Comparison of ENCODE assay signal across 14 cellular contexts in the genomic region with DNA sequence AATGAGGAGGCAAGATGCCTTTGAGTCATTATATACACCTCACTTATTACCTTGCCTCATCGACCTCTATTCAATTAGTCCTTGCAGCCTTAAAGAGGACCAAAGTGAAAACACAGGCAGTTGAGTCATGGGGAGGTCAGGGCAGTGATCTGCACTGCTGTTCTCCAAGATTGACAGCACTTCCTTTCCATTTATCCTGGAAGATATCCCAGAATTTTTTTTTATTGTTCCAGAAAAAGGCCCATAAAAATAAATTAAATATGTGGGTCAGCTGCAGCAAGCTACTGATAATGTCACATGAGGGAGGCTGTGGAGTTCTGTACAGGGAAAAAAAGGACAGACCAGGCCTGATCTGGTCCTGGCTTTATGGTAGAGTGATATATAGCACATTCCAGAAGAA. TPM values are rescaled to one million over a fixed set of nuclear protein-coding genes. Genes with fewer than 3 reads are reported as not detected.
DNase-seq lines count a peak whose midpoint lies in the region; ATAC-seq and TF ChIP-seq lines count a peak whose summit lies in the region.
"Had no signal": no experiment of that assay in that cellular context is flagged by ENCODE, and none has a peak within 500 bp of the region (broad histone marks: within the 10 kb centered on the region; RNA-seq: fewer than 3 reads in every experiment).

No MANE protein-coding gene starts in this region.

- intact Hi-C loops in CD4-positive, alpha-beta memory T cell (cut with micrococcal nuclease), result no loop called here

- peaks cover 4 to 16% of the 10 kb centered on the region in 2 donors for H3K4me1 ChIP-seq in thoracic aorta (ENCODE audit: control insufficient read depth in 1 of 2, low read depth in 2 of 2)
- H3K4me1 ChIP-seq in CD4-positive, alpha-beta memory T cell (ENCODE audit: insufficient read depth, low read length), result no peaks in the 10 kb centered on the region
- H3K4me1 ChIP-seq: colonic mucosa, thyroid gland had no signal

- no peaks in the 10 kb centered on the region for H3K36me3 Mint-ChIP-seq in CD4-positive, alpha-beta memory T cell
- H3K36me3 Mint-ChIP-seq: natural killer cell had no signal

- ATAC-seq in thoracic aorta (ENCODE audit: insufficient number of reproducible peaks, low FRiP score, low read depth), result peak; percentile 63
- ATAC-seq: natural killer cell had no signal

- CTCF ChIA-PET in CD4-positive, alpha-beta memory T cell (lab: Charles Lee; ENCODE audit: partially characterized antibody), result interaction anchor here (0.6 kb wide), 1 partner anchor 1365 kb away, joined by 3 read pairs; no protein-coding TSS in a partner anchor

- no peaks in the 10 kb centered on the region for H3K27me3 ChIP-seq in thoracic aorta (replicated peaks; ENCODE audit: insufficient read depth)
- H3K27me3 ChIP-seq in CD4-positive, alpha-beta memory T cell (ENCODE audit: insufficient read depth, low read length), result no peaks in the 10 kb centered on the region
- H3K27me3 ChIP-seq: colonic mucosa, spleen, thyroid gland had no signal

- H3K4me3 ChIP-seq in LNCaP clone FGC (ENCODE audit: low read depth, low read length) (no peak overlapping the region), cardiac fibroblast (replicated peaks in 1 of 2; ENCODE audit: low read depth in 2 of 2, low read length in 2 of 2) (no peak overlapping the region), thoracic aorta (no peak overlapping the region)
- no peak overlapping the region for H3K4me3 ChIP-seq in CD4-positive, alpha-beta memory T cell (ENCODE audit: low read length in 2 of 2)
- H3K4me3 ChIP-seq: colonic mucosa, spleen, thyroid gland had no signal

- H3K36me3 ChIP-seq in thoracic aorta, result no peaks in the 10 kb centered on the region
- no peaks in the 10 kb centered on the region for H3K36me3 ChIP-seq in CD4-positive, alpha-beta memory T cell (ENCODE audit: insufficient read depth, low read length)
- H3K36me3 ChIP-seq: colonic mucosa, spleen, thyroid gland had no signal

- H3K27me3 Mint-ChIP-seq in CD4-positive, alpha-beta memory T cell, result peaks cover 7 to 14% of the 10 kb centered on the region in 2 donors

- POLR2A ChIA-PET in CD4-positive, alpha-beta memory T cell (lab: Charles Lee; ENCODE audit: partially characterized antibody), result no interaction called here

- H3K4me3 Mint-ChIP-seq in CD4-positive, alpha-beta memory T cell, result no peak overlapping the region
- H3K4me3 Mint-ChIP-seq: activated naive CD4-positive, alpha-beta T cell treated with anti-CD3 and anti-CD28 coated beads for 36 hours; natural killer cell had no signal

- DNase-seq in LNCaP clone FGC (ENCODE audit: low read depth), result peak; percentile 88
- DNase-seq in cardiac fibroblast (ENCODE audit: low read depth in 2 of 2), result peak; percentile 29 to 70
- DNase-seq in iris pigment epithelial cell (ENCODE audit: low read depth), result peak; percentile 34
- DNase-seq in thoracic aorta (ENCODE audit: low spot score), result no peak
- DNase-seq in CD4-positive, alpha-beta memory T cell, result no peak
- DNase-seq in germinal center (ENCODE audit: low spot score), result no peak
- no peak for DNase-seq in mesenteric fat pad (ENCODE audit: low spot score)
- DNase-seq: activated naive CD4-positive, alpha-beta T cell treated with anti-CD3 and anti-CD28 coated beads for 36 hours; colonic mucosa; natural killer cell; NCI-H187; NCI-H82; spleen; thyroid gland had no signal

- TF ChIP-seq CTCF in LNCaP clone FGC (IDR thresholded peaks at IDR 0.05; ENCODE audit: control insufficient read depth, extremely low read depth, insufficient read depth) (no peak), cardiac fibroblast (IDR thresholded peaks at IDR 0.05; ENCODE audit: low read depth, low read length) (no peak), thoracic aorta (IDR thresholded peaks at IDR 0.05) (no peak)

- H3K27ac Mint-ChIP-seq in CD4-positive, alpha-beta memory T cell, result no peak overlapping the region
- H3K27ac Mint-ChIP-seq: activated naive CD4-positive, alpha-beta T cell treated with anti-CD3 and anti-CD28 coated beads for 36 hours; natural killer cell had no signal

- no peaks in the 10 kb centered on the region for H3K4me1 Mint-ChIP-seq in CD4-positive, alpha-beta memory T cell
- H3K4me1 Mint-ChIP-seq: natural killer cell had no signal

- no peaks in the 10 kb centered on the region for H3K9me3 ChIP-seq in thoracic aorta
- no peaks in the 10 kb centered on the region for H3K9me3 ChIP-seq in CD4-positive, alpha-beta memory T cell (ENCODE audit: control insufficient read depth in 1 of 2, low read length in 2 of 2)
- H3K9me3 ChIP-seq: colonic mucosa, spleen, thyroid gland had no signal

- H3K27ac ChIP-seq in thoracic aorta, result no peak overlapping the region
- H3K27ac ChIP-seq in CD4-positive, alpha-beta memory T cell (ENCODE audit: low read depth, low read length), result no peak overlapping the region
- H3K27ac ChIP-seq: colonic mucosa, thyroid gland had no signal

- no peaks in the 10 kb centered on the region for H3K9me3 Mint-ChIP-seq in CD4-positive, alpha-beta memory T cell
- H3K9me3 Mint-ChIP-seq: activated naive CD4-positive, alpha-beta T cell treated with anti-CD3 and anti-CD28 coated beads for 36 hours; natural killer cell had no signal

RNA-seq across cellular contexts. Expression of a gene that starts 33.2 kb away (rescaled TPM):
- total RNA-seq in thoracic aorta (10 to 100 TPM; 62.4 to 89.7 TPM), mesenteric fat pad (42.5 TPM)
- total RNA-seq in CD4-positive, alpha-beta memory T cell, result under 1 TPM; 0.49 to 0.72 TPM
- polyA plus RNA-seq in CD4-positive, alpha-beta memory T cell, result not detected

Comparison
In these comparisons a context has a peak if more than half of its experiments do, and no peak if none do; other contexts are left out.
1. DNase-seq: peak in LNCaP clone FGC (single experiment), cardiac fibroblast (2 of 2) and iris pigment epithelial cell (single experiment); none in thoracic aorta (single experiment), CD4-positive, alpha-beta memory T cell (0 of 5), germinal center (single experiment) and mesenteric fat pad (single experiment).
2. RNA of a gene that starts 33.2 kb away (total RNA-seq): 62.4 to 89.7 TPM in thoracic aorta and 42.5 TPM in mesenteric fat pad (single experiment); 0.49 to 0.72 TPM in CD4-positive, alpha-beta memory T cell; every median in the first group is over 10 times any median in the second.